ENCODE assay signal across 8 cellular contexts in the genomic region with DNA sequence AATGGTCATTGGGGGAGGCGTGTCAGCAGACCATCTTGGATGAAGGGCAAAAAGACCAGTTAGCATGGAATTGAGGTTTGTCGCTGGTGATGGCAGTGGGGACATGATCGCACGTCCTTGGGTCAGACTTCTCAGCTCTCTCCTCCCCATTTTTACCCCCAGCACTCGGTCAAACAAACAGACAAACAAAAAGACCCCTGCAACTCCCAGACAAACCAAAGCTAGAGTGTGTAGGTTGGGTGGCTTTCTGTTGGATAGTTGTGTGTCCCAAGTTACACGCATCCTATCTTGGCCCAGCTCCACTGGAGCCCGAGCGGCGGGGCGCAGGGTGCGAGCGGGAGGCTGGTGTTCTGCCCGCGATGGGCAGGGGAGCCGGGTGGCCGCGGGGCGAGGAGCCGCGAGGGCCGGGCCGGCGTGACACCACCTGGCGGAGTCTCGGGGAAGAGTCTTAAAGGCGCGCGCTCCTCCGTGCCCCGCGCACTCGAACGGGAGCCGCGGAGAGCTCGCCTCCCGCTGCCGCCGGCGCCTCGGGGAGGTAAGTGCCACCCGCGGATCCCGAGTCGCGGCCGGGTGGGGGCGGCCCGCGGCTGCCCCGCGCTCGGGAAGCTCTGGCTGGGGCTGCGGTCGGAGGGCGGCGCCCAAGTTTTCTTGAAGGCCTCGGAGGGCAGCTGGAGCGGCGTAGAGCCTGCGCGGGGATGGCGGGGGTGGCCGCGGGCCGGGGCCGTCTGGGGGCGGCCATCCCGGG. TPM values are rescaled to one million over a fixed set of nuclear protein-coding genes. Genes with fewer than 3 reads are reported as not detected.
DNase-seq lines count a peak whose midpoint lies in the region; ATAC-seq and TF ChIP-seq lines count a peak whose summit lies in the region.

No MANE protein-coding gene starts in this region.

- peaks cover 1% of the 10 kb centered on the region for H3K27me3 ChIP-seq in GM06990 (replicated peaks; ENCODE audit: control insufficient read depth, insufficient read depth, low read length)
- H3K27me3 ChIP-seq in effector memory CD4-positive, alpha-beta T cell (replicated peaks; ENCODE audit: control insufficient read depth, insufficient read depth, low read length, poor library complexity, severe bottlenecking): peaks cover 34% of the 10 kb centered on the region

- TF ChIP-seq CTCF in GM06990 (IDR thresholded peaks at IDR 0.05; ENCODE audit: insufficient read depth, low read length, poor library complexity, severe bottlenecking): peak; percentile 15

- peaks cover 13% of the 10 kb centered on the region for H3K4me1 ChIP-seq in effector memory CD4-positive, alpha-beta T cell (ENCODE audit: control insufficient read depth, insufficient read depth, low read length, poor library complexity, severe bottlenecking)

- no peaks in the 10 kb centered on the region for H3K9me3 ChIP-seq in effector memory CD4-positive, alpha-beta T cell (ENCODE audit: control insufficient read depth, low read length)

- H3K4me3 Mint-ChIP-seq in natural killer cell treated with Interleukin-12 subunit alpha and Interleukin-12 subunit beta and Interleukin-15 and Interleukin-18, amount 100 ng/mL, for 72 hours: peak overlapping the region; percentile 42

- H3K27ac Mint-ChIP-seq in natural killer cell treated with Interleukin-12 subunit alpha and Interleukin-12 subunit beta and Interleukin-15 and Interleukin-18, amount 100 ng/mL, for 72 hours: no peak overlapping the region

- H3K36me3 ChIP-seq in GM06990 (ENCODE audit: control insufficient read depth, insufficient read depth, low read length): no peaks in the 10 kb centered on the region
- H3K36me3 ChIP-seq in effector memory CD4-positive, alpha-beta T cell (ENCODE audit: control insufficient read depth, insufficient read depth, low read length): no peaks in the 10 kb centered on the region

- H3K36me3 Mint-ChIP-seq in natural killer cell treated with Interleukin-12 subunit alpha and Interleukin-12 subunit beta and Interleukin-15 and Interleukin-18, amount 100 ng/mL, for 72 hours: peaks cover 4% of the 10 kb centered on the region

- DNase-seq in GM06990 (ENCODE audit: extremely low read depth, insufficient read length) (no peak), NOMO-1 treated with dmso at 0.1 percent for 144 hours (lab: John Stamatoyannopoulos, UW; ENCODE audit: unreplicated experiment) (peak; percentile 15), cerebellum (ENCODE audit: low spot score) (no peak), OCI-M1 (lab: John Stamatoyannopoulos, UW) (no peak), DMS79 (lab: John Stamatoyannopoulos, UW) (no peak), NCI-H1092 treated with DMSO at 0.1 percent for 48 hours (lab: John Stamatoyannopoulos, UW) (no peak)
- no peak for DNase-seq in effector memory CD4-positive, alpha-beta T cell
- no peak for DNase-seq in natural killer cell treated with Interleukin-12 subunit alpha and Interleukin-12 subunit beta and Interleukin-15 and Interleukin-18, amount 100 ng/mL, for 72 hours (ENCODE audit: low spot score)

- ATAC-seq in natural killer cell treated with Interleukin-12 subunit alpha and Interleukin-12 subunit beta and Interleukin-15 and Interleukin-18, amount 100 ng/mL, for 72 hours: peak; percentile 59 to 65

- peaks cover 42 to 51% of the 10 kb centered on the region in 2 donors for H3K27me3 Mint-ChIP-seq in natural killer cell treated with Interleukin-12 subunit alpha and Interleukin-12 subunit beta and Interleukin-15 and Interleukin-18, amount 100 ng/mL, for 72 hours

- no peak overlapping the region; the same call in 1 of the 2 replicates for H3K4me3 ChIP-seq in GM06990 (replicated peaks; ENCODE audit: low read depth, low read length)
- peak overlapping the region; percentile 37 for H3K4me3 ChIP-seq in effector memory CD4-positive, alpha-beta T cell (ENCODE audit: insufficient read depth, low read depth, low read length, poor library complexity, severe bottlenecking)

- H3K27ac ChIP-seq in effector memory CD4-positive, alpha-beta T cell (ENCODE audit: insufficient read depth, low read length, poor library complexity, severe bottlenecking): no peak overlapping the region

- peaks cover 10% of the 10 kb centered on the region in 2 donors for H3K4me1 Mint-ChIP-seq in natural killer cell treated with Interleukin-12 subunit alpha and Interleukin-12 subunit beta and Interleukin-15 and Interleukin-18, amount 100 ng/mL, for 72 hours (ENCODE audit: low read depth in 2 of 2)

- no peaks in the 10 kb centered on the region for H3K9me3 Mint-ChIP-seq in natural killer cell treated with Interleukin-12 subunit alpha and Interleukin-12 subunit beta and Interleukin-15 and Interleukin-18, amount 100 ng/mL, for 72 hours

RNA-seq across cellular contexts. Expression of a gene that starts 18.5 kb away (rescaled TPM):
- total RNA-seq in natural killer cell treated with Interleukin-12 subunit alpha and Interleukin-12 subunit beta and Interleukin-15 and Interleukin-18, amount 100 ng/mL, for 72 hours: under 1 TPM; 0.10 to 0.20 TPM
- 14.8 TPM for total RNA-seq in cerebellum

RNA-seq across cellular contexts. Expression of a gene that starts 37.3 kb away (rescaled TPM):
- total RNA-seq in natural killer cell treated with Interleukin-12 subunit alpha and Interleukin-12 subunit beta and Interleukin-15 and Interleukin-18, amount 100 ng/mL, for 72 hours: 100 to 1,000 TPM; 112 to 119 TPM
- 1.2 TPM for total RNA-seq in cerebellum

Comparison
In these comparisons a context has a peak if more than half of its experiments do, and no peak if none do; other contexts are left out.
1. RNA of a gene that starts 18.5 kb away (total RNA-seq): 14.8 TPM in cerebellum (single experiment); 0.10 to 0.20 TPM in natural killer cell treated with Interleukin-12 subunit alpha and Interleukin-12 subunit beta and Interleukin-15 and Interleukin-18, amount 100 ng/mL, for 72 hours; every median in the first group is over 10 times any median in the second.
2. RNA of a gene that starts 37.3 kb away (total RNA-seq): 112 to 119 TPM in natural killer cell treated with Interleukin-12 subunit alpha and Interleukin-12 subunit beta and Interleukin-15 and Interleukin-18, amount 100 ng/mL, for 72 hours; 1.2 TPM in cerebellum (single experiment); every median in the first group is over 10 times any median in the second.